Comparison of ENCODE assay signal across 24 cellular contexts in genomic region chr4:183858011-183858615, GRCh38.
"Had no signal": no experiment of that assay in that cellular context is flagged by ENCODE, and none has a peak within 500 bp of the region (broad histone marks: within the 10 kb centered on the region; RNA-seq: fewer than 3 reads in every experiment).

No MANE protein-coding gene starts in this region.

- H3K4me1 ChIP-seq: ascending aorta, prostate gland, right lobe of liver, testis had no signal

- H3K9me3 ChIP-seq: ascending aorta, esophagus squamous epithelium, prostate gland, right lobe of liver, testis, upper lobe of left lung had no signal

- FAIRE-seq: endothelial cell of umbilical vein, islet of Langerhans, small intestine had no signal

- H3K27ac ChIP-seq: ascending aorta, esophagus squamous epithelium, prostate gland, right lobe of liver, testis, upper lobe of left lung had no signal

- H3K27me3 ChIP-seq: ascending aorta, esophagus squamous epithelium, right lobe of liver, testis, upper lobe of left lung had no signal

- ATAC-seq: left colon had no signal

- H3K4me1 Mint-ChIP-seq: activated naive CD4-positive, alpha-beta T cell treated with anti-CD3 and anti-CD28 coated beads, Interleukin-2, amount 10 ng/mL, durations not matched to agents 7 days and 5 days had no signal

- H3K4me3 ChIP-seq: ascending aorta, esophagus squamous epithelium, lung, prostate gland, right lobe of liver, testis, upper lobe of left lung had no signal

- H3K36me3 ChIP-seq: ascending aorta, esophagus squamous epithelium, prostate gland, right lobe of liver, upper lobe of left lung had no signal

- H3K4me3 Mint-ChIP-seq: activated naive CD4-positive, alpha-beta T cell treated with anti-CD3 and anti-CD28 coated beads, Interleukin-2, amount 10 ng/mL, durations not matched to agents 7 days and 5 days; nephron; T-helper 1 cell treated with Interleukin-12 subunit alpha and Interleukin-12 subunit beta and Interleukin-4 antibody, amounts not matched to agents 30 μg/mL and 1 μg/mL, for 36 hours had no signal

- H3K36me3 Mint-ChIP-seq: activated naive CD4-positive, alpha-beta T cell treated with anti-CD3 and anti-CD28 coated beads, Interleukin-2, amount 10 ng/mL, durations not matched to agents 7 days and 5 days had no signal

- H3K27ac Mint-ChIP-seq: activated naive CD4-positive, alpha-beta T cell treated with anti-CD3 and anti-CD28 coated beads, Interleukin-2, amount 10 ng/mL, durations not matched to agents 7 days and 5 days; nephron; T-helper 1 cell treated with Interleukin-12 subunit alpha and Interleukin-12 subunit beta and Interleukin-4 antibody, amounts not matched to agents 30 μg/mL and 1 μg/mL, for 36 hours had no signal

- H3K9me3 Mint-ChIP-seq: activated naive CD4-positive, alpha-beta T cell treated with anti-CD3 and anti-CD28 coated beads, Interleukin-2, amount 10 ng/mL, durations not matched to agents 7 days and 5 days; T-helper 1 cell treated with Interleukin-12 subunit alpha and Interleukin-12 subunit beta and Interleukin-4 antibody, amounts not matched to agents 30 μg/mL and 1 μg/mL, for 36 hours had no signal

- DNase-seq: activated CD4-positive, alpha-beta T cell treated with anti-CD3 and anti-CD28 coated beads, Interleukin-2, amount 50 U/mL, for 1 hour; activated CD4-positive, CD25-positive, alpha-beta regulatory T cell treated with anti-CD3 and anti-CD28 coated beads, Interleukin-2, amount 50 U/mL, for 72 hours; activated CD8-positive, alpha-beta memory T cell treated with anti-CD3 and anti-CD28 coated beads for 24 hours; activated CD8-positive, alpha-beta memory T cell treated with anti-CD3 and anti-CD28 coated beads, Interleukin-2, amount 50 U/mL, for 48 hours; activated effector memory CD4-positive, alpha-beta T cell treated with Interleukin-2 at 50 U/mL for 16 hours; activated naive CD4-positive, alpha-beta T cell treated with anti-CD3 and anti-CD28 coated beads, Interleukin-2, amount 10 ng/mL, durations not matched to agents 7 days and 5 days; activated T-cell treated with anti-CD3 and anti-CD28 coated beads, Interleukin-2, amount 50 U/mL, for 48 hours; effector CD8-positive, alpha-beta T cell; esophagus squamous epithelium; left colon; midbrain; right lobe of liver; small intestine; stimulated activated CD4-positive, alpha-beta T cell treated with anti-CD3 and anti-CD28 coated beads, Interleukin-15, amount 100 ng/mL, for 24 hours; stimulated activated CD4-positive, alpha-beta T cell treated with anti-CD3 and anti-CD28 coated beads, Interleukin-2, amount 100 ng/mL, for 48 hours; testis had no signal
